Comparison of ENCODE assay signal across 13 cellular contexts in genomic region chr3:196093271-196094111, GRCh38. TPM values are rescaled to one million over a fixed set of nuclear protein-coding genes. Genes with fewer than 3 reads are reported as not detected.
A peak's percentile ranks its signal among the peaks of the same experiment; 100 is the strongest.
DNase-seq lines count a peak whose midpoint lies in the region; ATAC-seq and TF ChIP-seq lines count a peak whose summit lies in the region.
"Had no signal": no experiment of that assay in that cellular context is flagged by ENCODE, and none has a peak within 500 bp of the region (broad histone marks: within the 10 kb centered on the region; RNA-seq: fewer than 3 reads in every experiment).

No MANE protein-coding gene starts in this region.

- no peaks in the 10 kb centered on the region for H3K9me3 ChIP-seq in spleen

- peak; percentile 26 for ATAC-seq in HG02798 (IDR thresholded peaks at IDR 0.05; ENCODE audit: poor library complexity, unreplicated experiment)

- H3K36me3 Mint-ChIP-seq in chondrocyte (ENCODE audit: low read depth): no peaks in the 10 kb centered on the region
- H3K36me3 Mint-ChIP-seq: brain had no signal

- peak; percentile 93 for DNase-seq in NOMO-1 treated with dmso at 0.1 percent for 144 hours (lab: John Stamatoyannopoulos, UW; ENCODE audit: unreplicated experiment)
- DNase-seq in fibroblast of the aortic adventitia (ENCODE audit: low read depth): peak; percentile 33
- peak; percentile 61 for DNase-seq in spleen
- DNase-seq in NCI-H2029 treated with DMSO at 0.1 percent for 48 hours (lab: John Stamatoyannopoulos, UW): no peak
- no peak for DNase-seq in chondrocyte (ENCODE audit: low spot score)
- no peak for DNase-seq in H7
- no peak for DNase-seq in activated naive CD4-positive, alpha-beta T cell treated with anti-CD3 and anti-CD28 coated beads, Interleukin-2, amount 50 U/mL, for 16 hours
- DNase-seq: activated gamma-delta T cell, Kasumi-1, nephron progenitor cell, T-helper 9 cell had no signal

- no peak overlapping the region for H3K27ac Mint-ChIP-seq in chondrocyte (ENCODE audit: unreplicated experiment)
- H3K27ac Mint-ChIP-seq: brain, nephron progenitor cell had no signal

- no peaks in the 10 kb centered on the region for H3K9me3 Mint-ChIP-seq in chondrocyte (ENCODE audit: low read depth)
- H3K9me3 Mint-ChIP-seq: nephron progenitor cell had no signal

- intact Hi-C loops in spleen (cut with DNase I; ENCODE audit: low total_unique reads): no loop called here

- H3K4me3 ChIP-seq in fibroblast of the aortic adventitia (ENCODE audit: low read depth, low read length) (no peak overlapping the region), spleen (no peak overlapping the region), H7 (ENCODE audit: insufficient read depth, low read depth, low read length) (no peak overlapping the region)

- no peak for TF ChIP-seq POLR2A in spleen (IDR thresholded peaks at IDR 0.05)

- H3K4me3 Mint-ChIP-seq in chondrocyte (ENCODE audit: unreplicated experiment): no peak overlapping the region
- H3K4me3 Mint-ChIP-seq: brain, nephron progenitor cell had no signal

- H3K4me1 Mint-ChIP-seq in chondrocyte (ENCODE audit: low read depth): peaks cover 8% of the 10 kb centered on the region
- H3K4me1 Mint-ChIP-seq: nephron progenitor cell had no signal

- H3K27me3 Mint-ChIP-seq in chondrocyte (ENCODE audit: low read depth): peaks cover under 1% of the 10 kb centered on the region
- H3K27me3 Mint-ChIP-seq: brain had no signal

- no peaks in the 10 kb centered on the region for H3K36me3 ChIP-seq in spleen
- H3K36me3 ChIP-seq in H7 (replicated peaks; ENCODE audit: control insufficient read depth, insufficient read depth, low read length): no peaks in the 10 kb centered on the region

- WGBS in spleen, 5 donors: 53 to 62% (median 57%) methylated on average over 8 of the region's 8 CpGs

- no peaks in the 10 kb centered on the region for H3K27me3 ChIP-seq in spleen (replicated peaks in 1 of 7)
- H3K27me3 ChIP-seq in H7 (ENCODE audit: control insufficient read depth, insufficient read depth, low read length): no peaks in the 10 kb centered on the region

- TF ChIP-seq CTCF in fibroblast of the aortic adventitia (IDR thresholded peaks at IDR 0.05; ENCODE audit: insufficient read depth, low read length): no peak
- no peak for TF ChIP-seq CTCF in spleen (IDR thresholded peaks at IDR 0.05 in 8 of 11, conservative IDR thresholded peaks at IDR 0.05 in 3 of 11)
- no peak for TF ChIP-seq CTCF in chondrocyte (IDR thresholded peaks at IDR 0.05)

- peak overlapping the region in 4 of 8 donors; percentile 27 to 74 (median 52) for H3K27ac ChIP-seq in spleen

- H3K4me1 ChIP-seq in spleen: peaks cover 5 to 40% (median 18%) of the 10 kb centered on the region in 6 donors

RNA-seq across cellular contexts. Expression of gene TFRC, which starts 11.6 kb away (rescaled TPM):
- total RNA-seq in fibroblast of the aortic adventitia (ENCODE audit: low replicate concordance) (80.3 and 143 TPM in 2 replicates), spleen (100 to 1,000 TPM in 1 of 7 donors, 10 to 100 TPM in 6; 44.2 to 104 (median 82.7) TPM), chondrocyte (53.6 to 108 TPM (median 105 TPM) in 3 replicates)
- polyA plus RNA-seq in spleen: 10 to 100 TPM; 13.2 to 18.7 (median 15.5) TPM
- 70.5 and 80.6 TPM in 2 replicates for total RNA-seq in H7 (2014; rRNA removed; shearing (Covaris generic))

Comparison
In these comparisons a context has a peak if more than half of its experiments do, and no peak if none do; other contexts are left out.
1. DNase-seq: peak in NOMO-1 treated with dmso at 0.1 percent for 144 hours (single experiment), fibroblast of the aortic adventitia (single experiment) and spleen (single experiment); none in NCI-H2029 treated with DMSO at 0.1 percent for 48 hours (single experiment), chondrocyte (single experiment), H7 (single experiment) and activated naive CD4-positive, alpha-beta T cell treated with anti-CD3 and anti-CD28 coated beads, Interleukin-2, amount 50 U/mL, for 16 hours (single experiment).